In genomic region chr9:109086221-109086620, GRCh38 we compare ENCODE assay signal across 11 cellular contexts. TPM values are rescaled to one million over a fixed set of nuclear protein-coding genes. Genes with fewer than 3 reads are reported as not detected.
A peak's percentile ranks its signal among the peaks of the same experiment; 100 is the strongest.
DNase-seq lines count a peak whose midpoint lies in the region; ATAC-seq and TF ChIP-seq lines count a peak whose summit lies in the region.
"Had no signal": no experiment of that assay in that cellular context is flagged by ENCODE, and none has a peak within 500 bp of the region (broad histone marks: within the 10 kb centered on the region; RNA-seq: fewer than 3 reads in every experiment).

No MANE protein-coding gene starts in this region.

- H3K4me1 ChIP-seq in upper lobe of left lung, result peaks cover 0 to 6% (median 0%) of the 10 kb centered on the region in 4 donors
- H3K4me1 ChIP-seq in effector memory CD4-positive, alpha-beta T cell (ENCODE audit: control insufficient read depth, insufficient read depth, low read length, poor library complexity, severe bottlenecking), result no peaks in the 10 kb centered on the region
- H3K4me1 ChIP-seq in CD4-positive, alpha-beta memory T cell (ENCODE audit: insufficient read depth, low read length), result no peaks in the 10 kb centered on the region
- H3K4me1 ChIP-seq: prostate gland had no signal

- no peak overlapping the region for H3K4me3 Mint-ChIP-seq in activated naive CD4-positive, alpha-beta T cell treated with anti-CD3 and anti-CD28 coated beads, Interleukin-2, amount 50 U/mL, for 24 hours
- H3K4me3 Mint-ChIP-seq in CD4-positive, alpha-beta memory T cell, result no peak overlapping the region

- H3K9me3 ChIP-seq in upper lobe of left lung, result no peaks in the 10 kb centered on the region
- no peaks in the 10 kb centered on the region for H3K9me3 ChIP-seq in effector memory CD4-positive, alpha-beta T cell (ENCODE audit: control insufficient read depth, low read length)
- no peaks in the 10 kb centered on the region for H3K9me3 ChIP-seq in CD4-positive, alpha-beta memory T cell (ENCODE audit: control insufficient read depth in 1 of 2, low read length in 2 of 2)
- H3K9me3 ChIP-seq: prostate gland had no signal

- no peak for DNase-seq in activated naive CD4-positive, alpha-beta T cell (lab: John Stamatoyannopoulos, UW)
- DNase-seq in upper lobe of left lung (no peak), HPDE6-E6E7 (ENCODE audit: extremely low spot score) (no peak)
- DNase-seq in effector memory CD4-positive, alpha-beta T cell, result no peak
- no peak for DNase-seq in CD4-positive, alpha-beta memory T cell
- DNase-seq: stimulated activated CD8-positive, alpha-beta memory T cell treated with anti-CD3 and anti-CD28 coated beads, Interleukin-4, amount 100 ng/mL, for 48 hours had no signal

- POLR2A ChIA-PET in CD4-positive, alpha-beta memory T cell (lab: Charles Lee; ENCODE audit: partially characterized antibody), result no interaction called here

- H3K9me3 Mint-ChIP-seq in activated naive CD4-positive, alpha-beta T cell treated with anti-CD3 and anti-CD28 coated beads, Interleukin-2, amount 50 U/mL, for 24 hours, result no peaks in the 10 kb centered on the region
- H3K9me3 Mint-ChIP-seq in CD4-positive, alpha-beta memory T cell, result no peaks in the 10 kb centered on the region

- 90 to 100% methylated on average over 3 of the region's 3 CpGs for WGBS in upper lobe of left lung, 2 donors

- no peak overlapping the region for H3K27ac ChIP-seq in upper lobe of left lung
- no peak overlapping the region for H3K27ac ChIP-seq in effector memory CD4-positive, alpha-beta T cell (ENCODE audit: insufficient read depth, low read length, poor library complexity, severe bottlenecking)
- H3K27ac ChIP-seq in CD4-positive, alpha-beta memory T cell (ENCODE audit: low read depth, low read length), result no peak overlapping the region
- H3K27ac ChIP-seq: coronary artery, prostate gland had no signal

- TF ChIP-seq CTCF in upper lobe of left lung (IDR thresholded peaks at IDR 0.05), result no peak

- H3K36me3 Mint-ChIP-seq in activated naive CD4-positive, alpha-beta T cell treated with anti-CD3 and anti-CD28 coated beads, Interleukin-2, amount 50 U/mL, for 24 hours, result peaks cover 28% of the 10 kb centered on the region
- H3K36me3 Mint-ChIP-seq in CD4-positive, alpha-beta memory T cell, result peaks cover 49 to 62% of the 10 kb centered on the region in 2 donors

- intact Hi-C loops in CD4-positive, alpha-beta memory T cell (cut with micrococcal nuclease), result no loop called here

- H3K27me3 Mint-ChIP-seq in activated naive CD4-positive, alpha-beta T cell treated with anti-CD3 and anti-CD28 coated beads, Interleukin-2, amount 50 U/mL, for 24 hours, result no peaks in the 10 kb centered on the region
- H3K27me3 Mint-ChIP-seq in CD4-positive, alpha-beta memory T cell, result no peaks in the 10 kb centered on the region

- H3K4me1 Mint-ChIP-seq in activated naive CD4-positive, alpha-beta T cell treated with anti-CD3 and anti-CD28 coated beads, Interleukin-2, amount 50 U/mL, for 24 hours, result peaks cover 24% of the 10 kb centered on the region
- H3K4me1 Mint-ChIP-seq in CD4-positive, alpha-beta memory T cell, result peaks cover 4 to 15% (median 7%) of the 10 kb centered on the region in 4 donors

- ATAC-seq in HG03060 (IDR thresholded peaks at IDR 0.05; ENCODE audit: low read depth, unreplicated experiment), result peak; percentile 68
- ATAC-seq in SK-N-SH treated with all-trans-retinoic acid at 6 μM for 48 hours, result 0 out of 3 replicates have a peak, but pooled peaks have one; percentile 42
- ATAC-seq in upper lobe of left lung (ENCODE audit: low FRiP score in 2 of 2), result peak; percentile 43 to 51

- peaks cover 3 to 78% (median 29%) of the 10 kb centered on the region in 4 donors for H3K36me3 ChIP-seq in upper lobe of left lung
- H3K36me3 ChIP-seq in effector memory CD4-positive, alpha-beta T cell (ENCODE audit: control insufficient read depth, insufficient read depth, low read length), result peaks cover 40% of the 10 kb centered on the region
- peaks cover 42% of the 10 kb centered on the region for H3K36me3 ChIP-seq in CD4-positive, alpha-beta memory T cell (ENCODE audit: insufficient read depth, low read length)
- H3K36me3 ChIP-seq: prostate gland had no signal

- H3K27me3 ChIP-seq in upper lobe of left lung, result no peaks in the 10 kb centered on the region
- no peaks in the 10 kb centered on the region for H3K27me3 ChIP-seq in effector memory CD4-positive, alpha-beta T cell (replicated peaks; ENCODE audit: control insufficient read depth, insufficient read depth, low read length, poor library complexity, severe bottlenecking)
- no peaks in the 10 kb centered on the region for H3K27me3 ChIP-seq in CD4-positive, alpha-beta memory T cell (ENCODE audit: insufficient read depth, low read length)

- no peak for TF ChIP-seq POLR2A in upper lobe of left lung (IDR thresholded peaks at IDR 0.05)

- H3K4me3 ChIP-seq in upper lobe of left lung, result no peak overlapping the region
- no peak overlapping the region for H3K4me3 ChIP-seq in effector memory CD4-positive, alpha-beta T cell (ENCODE audit: insufficient read depth, low read depth, low read length, poor library complexity, severe bottlenecking)
- no peak overlapping the region for H3K4me3 ChIP-seq in CD4-positive, alpha-beta memory T cell (ENCODE audit: low read length in 2 of 2)
- H3K4me3 ChIP-seq: coronary artery, prostate gland had no signal

- CTCF ChIA-PET in CD4-positive, alpha-beta memory T cell (lab: Charles Lee; ENCODE audit: partially characterized antibody), result no interaction called here

- no peak for TF ChIP-seq EP300 in upper lobe of left lung (IDR thresholded peaks at IDR 0.05)

- H3K27ac Mint-ChIP-seq in activated naive CD4-positive, alpha-beta T cell treated with anti-CD3 and anti-CD28 coated beads, Interleukin-2, amount 50 U/mL, for 24 hours, result peak overlapping the region; percentile 16
- peak overlapping the region in 1 of 7 donors; percentile 25 for H3K27ac Mint-ChIP-seq in CD4-positive, alpha-beta memory T cell

TF ChIP-seq in SK-N-SH treated with all-trans-retinoic acid at 6 μM for 48 hours, 23 proteins besides CTCF, POLR2A, EP300 and RAD21:
- TF ChIP-seq ESRRG (CRISPR knock-in tag; IDR thresholded peaks at IDR 0.05) (no peak), ZFP3 (CRISPR knock-in tag; IDR thresholded peaks at IDR 0.05) (peak; percentile 93)

RNA-seq across cellular contexts. Expression of gene TMEM245, which starts 33.5 kb away (rescaled TPM):
- total RNA-seq in upper lobe of left lung, result 100 to 1,000 TPM in 3 of 6 donors, 10 to 100 TPM in 3; 54.5 to 203 (median 88.7) TPM
- total RNA-seq in CD4-positive, alpha-beta memory T cell, result 10 to 100 TPM; 72.6 to 74.3 TPM
- 10 to 100 TPM; 28.9 to 41.3 TPM for polyA plus RNA-seq in CD4-positive, alpha-beta memory T cell
